ENCODE assay signal across 1 cellular context in genomic region chr19:57406516-57407123, GRCh38.
TF ChIP-seq lines count a peak whose summit lies in the region.

No MANE protein-coding gene starts in this region.

TF ChIP-seq in IMR-90, 13 proteins besides CTCF, POLR2A, EP300 and RAD21 (continued from another document):
- peak; percentile 56 for TF ChIP-seq SMC3 (IDR thresholded peaks at IDR 0.05; ENCODE audit: low read depth, low read length)
- TF ChIP-seq, protein P1, sequence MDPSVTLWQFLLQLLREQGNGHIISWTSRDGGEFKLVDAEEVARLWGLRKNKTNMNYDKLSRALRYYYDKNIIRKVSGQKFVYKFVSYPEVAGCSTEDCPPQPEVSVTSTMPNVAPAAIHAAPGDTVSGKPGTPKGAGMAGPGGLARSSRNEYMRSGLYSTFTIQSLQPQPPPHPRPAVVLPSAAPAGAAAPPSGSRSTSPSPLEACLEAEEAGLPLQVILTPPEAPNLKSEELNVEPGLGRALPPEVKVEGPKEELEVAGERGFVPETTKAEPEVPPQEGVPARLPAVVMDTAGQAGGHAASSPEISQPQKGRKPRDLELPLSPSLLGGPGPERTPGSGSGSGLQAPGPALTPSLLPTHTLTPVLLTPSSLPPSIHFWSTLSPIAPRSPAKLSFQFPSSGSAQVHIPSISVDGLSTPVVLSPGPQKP (IDR thresholded peaks at IDR 0.05; ENCODE audit: borderline replicate concordance, low read depth, low read length) = no peak
